Comparison of ENCODE assay signal across 2 cellular contexts in genomic region chr12:51197736-51198567, GRCh38.
TF ChIP-seq lines count a peak whose summit lies in the region.

No MANE protein-coding gene starts in this region.

TF ChIP-seq in SK-N-SH, 30 proteins besides CTCF, POLR2A, EP300 and RAD21 (continued from another document):
- no peak for TF ChIP-seq POLR2AphosphoS5 (IDR thresholded peaks at IDR 0.05; ENCODE audit: low read depth, low read length)

TF ChIP-seq in SK-N-SH treated with all-trans-retinoic acid at 6 μM for 48 hours, 23 proteins besides CTCF, POLR2A, EP300 and RAD21 (continued from another document):
- no peak for TF ChIP-seq TSHZ2 (CRISPR knock-in tag; IDR thresholded peaks at IDR 0.05)
- no peak for TF ChIP-seq SNAI2 (CRISPR knock-in tag; IDR thresholded peaks at IDR 0.05)
- no peak for TF ChIP-seq ISL1 (CRISPR knock-in tag; IDR thresholded peaks at IDR 0.05)
- TF ChIP-seq ARNTL (CRISPR knock-in tag; IDR thresholded peaks at IDR 0.05; ENCODE audit: borderline replicate concordance, low read depth) = no peak
- TF ChIP-seq CSDC2 (CRISPR knock-in tag; IDR thresholded peaks at IDR 0.05) = no peak
- no peak for TF ChIP-seq CSRNP3 (CRISPR knock-in tag; IDR thresholded peaks at IDR 0.05)
- TF ChIP-seq GLIS3 (CRISPR knock-in tag; IDR thresholded peaks at IDR 0.05) = no peak
- no peak for TF ChIP-seq ZC3H10 (CRISPR knock-in tag; IDR thresholded peaks at IDR 0.05)
- TF ChIP-seq PPARA (CRISPR knock-in tag; IDR thresholded peaks at IDR 0.05; ENCODE audit: borderline replicate concordance) = no peak
- no peak for TF ChIP-seq CREB5 (CRISPR knock-in tag; IDR thresholded peaks at IDR 0.05; ENCODE audit: low read depth)
- no peak for TF ChIP-seq TOX (CRISPR knock-in tag; IDR thresholded peaks at IDR 0.05; ENCODE audit: borderline replicate concordance)
- no peak for TF ChIP-seq ZNF565 (CRISPR knock-in tag; conservative IDR thresholded peaks at IDR 0.05; ENCODE audit: low read depth)
- TF ChIP-seq TCF4 (CRISPR knock-in tag; IDR thresholded peaks at IDR 0.05; ENCODE audit: borderline replicate concordance) = no peak
